ENCODE assay signal across 8 cellular contexts in the genomic region with DNA sequence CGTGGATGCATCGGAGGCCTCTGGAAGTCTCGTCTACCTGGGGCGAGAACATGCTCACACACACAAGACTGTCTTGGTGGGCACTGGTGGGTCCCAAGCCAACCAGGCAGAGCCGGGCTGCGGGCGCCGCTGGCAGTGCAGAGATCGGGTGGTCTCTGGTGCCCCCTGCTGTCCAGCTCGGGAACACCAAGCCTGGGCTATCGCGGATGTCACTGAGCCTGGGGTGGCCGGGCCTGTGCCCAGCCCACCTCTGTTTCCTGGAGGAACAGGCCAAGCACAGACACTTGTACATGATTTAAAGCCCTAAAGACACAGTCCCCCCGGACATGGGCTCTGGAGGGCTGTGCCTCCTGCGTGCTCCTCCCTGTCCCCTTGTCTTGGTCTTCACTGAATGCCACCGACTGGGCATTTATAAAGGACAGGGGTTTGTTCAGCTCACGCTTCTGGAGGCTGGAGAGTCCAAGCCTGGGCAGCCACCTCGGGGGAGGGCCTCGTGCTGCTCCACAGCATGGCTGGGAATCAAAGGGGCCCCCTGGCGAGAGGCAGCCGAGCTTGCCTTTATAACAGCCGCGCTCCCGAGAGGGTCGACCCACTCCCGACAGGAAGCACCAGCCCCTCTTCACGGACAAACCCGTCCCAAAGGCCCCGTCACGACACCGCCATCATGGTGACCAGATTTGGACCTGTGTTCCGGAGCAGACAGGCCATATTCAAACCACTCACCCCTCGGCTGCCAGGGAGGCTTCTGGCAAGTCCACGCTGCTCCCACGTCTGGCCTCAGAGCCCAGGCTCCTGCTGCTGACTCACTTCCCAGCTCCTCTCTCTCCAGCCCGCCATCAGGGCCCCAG. TPM values are rescaled to one million over a fixed set of nuclear protein-coding genes. Genes with fewer than 3 reads are reported as not detected.
DNase-seq lines count a peak whose midpoint lies in the region; ATAC-seq and TF ChIP-seq lines count a peak whose summit lies in the region.

No MANE protein-coding gene starts in this region.

- no peaks in the 10 kb centered on the region for H3K36me3 Mint-ChIP-seq in natural killer cell treated with Interleukin-12 subunit alpha and Interleukin-12 subunit beta and Interleukin-15 and Interleukin-18, amount 100 ng/mL, for 72 hours

- H3K9me3 ChIP-seq in esophagus squamous epithelium, result no peaks in the 10 kb centered on the region

- DNase-seq in GM03348 (ENCODE audit: low spot score) (peak; percentile 93), OCI-M2 (lab: John Stamatoyannopoulos, UW; ENCODE audit: unreplicated experiment) (peak; percentile 4), esophagus squamous epithelium (lab: John Stamatoyannopoulos, UW) (no peak), mesenteric fat pad (ENCODE audit: low spot score) (no peak)
- peak; percentile 89 for DNase-seq in activated T-cell treated with anti-CD3 and anti-CD28 coated beads, Interleukin-2, amount 50 U/mL, for 1 hour
- DNase-seq in natural killer cell treated with Interleukin-12 subunit alpha and Interleukin-12 subunit beta and Interleukin-15 and Interleukin-18, amount 100 ng/mL, for 72 hours (ENCODE audit: low spot score), result peak; percentile 72
- DNase-seq in stimulated activated naive CD4-positive, alpha-beta T cell (lab: John Stamatoyannopoulos, UW), result peak; percentile 43 to 86 (median 74)

- no peak overlapping the region for H3K4me3 ChIP-seq in esophagus squamous epithelium

- intact Hi-C loops in esophagus squamous epithelium (cut with DNase I), result loop anchor here (5.0 kb wide), 1 partner anchor 82 kb away; no protein-coding TSS in a partner anchor

- ATAC-seq in HG03135 (IDR thresholded peaks at IDR 0.05; ENCODE audit: unreplicated experiment), result peak; percentile 61
- ATAC-seq in natural killer cell treated with Interleukin-12 subunit alpha and Interleukin-12 subunit beta and Interleukin-15 and Interleukin-18, amount 100 ng/mL, for 72 hours, result peak; percentile 85 to 86

- H3K9me3 Mint-ChIP-seq in natural killer cell treated with Interleukin-12 subunit alpha and Interleukin-12 subunit beta and Interleukin-15 and Interleukin-18, amount 100 ng/mL, for 72 hours, result no peaks in the 10 kb centered on the region

- H3K4me3 Mint-ChIP-seq in natural killer cell treated with Interleukin-12 subunit alpha and Interleukin-12 subunit beta and Interleukin-15 and Interleukin-18, amount 100 ng/mL, for 72 hours, result no peak overlapping the region

- peak; percentile 73 to 93 (median 92) for TF ChIP-seq CTCF in esophagus squamous epithelium (IDR thresholded peaks at IDR 0.05)

- H3K4me1 ChIP-seq in esophagus squamous epithelium, result peaks cover 0 to 6% (median 0%) of the 10 kb centered on the region in 3 donors

- H3K36me3 ChIP-seq in esophagus squamous epithelium, result no peaks in the 10 kb centered on the region

- TF ChIP-seq POLR2A in esophagus squamous epithelium (IDR thresholded peaks at IDR 0.05), result no peak

- 42 to 65% methylated on average over 5 to 10 of the region's 36 CpGs for WGBS in esophagus squamous epithelium, 2 donors

- no peaks in the 10 kb centered on the region for H3K27me3 Mint-ChIP-seq in natural killer cell treated with Interleukin-12 subunit alpha and Interleukin-12 subunit beta and Interleukin-15 and Interleukin-18, amount 100 ng/mL, for 72 hours

- H3K27ac ChIP-seq in esophagus squamous epithelium, result no peak overlapping the region

- H3K4me1 Mint-ChIP-seq in natural killer cell treated with Interleukin-12 subunit alpha and Interleukin-12 subunit beta and Interleukin-15 and Interleukin-18, amount 100 ng/mL, for 72 hours (ENCODE audit: low read depth in 2 of 2), result peaks cover 0 to 4% of the 10 kb centered on the region in 2 donors

- H3K27ac Mint-ChIP-seq in natural killer cell treated with Interleukin-12 subunit alpha and Interleukin-12 subunit beta and Interleukin-15 and Interleukin-18, amount 100 ng/mL, for 72 hours, result no peak overlapping the region

- peaks cover 0 to 53% (median 0%) of the 10 kb centered on the region in 4 donors for H3K27me3 ChIP-seq in esophagus squamous epithelium

RNA-seq across cellular contexts. Expression of gene OTOS, which starts 3.6 kb away (rescaled TPM):
- not detected for total RNA-seq in esophagus squamous epithelium
- total RNA-seq in natural killer cell treated with Interleukin-12 subunit alpha and Interleukin-12 subunit beta and Interleukin-15 and Interleukin-18, amount 100 ng/mL, for 72 hours, result not detected
- total RNA-seq in mesenteric fat pad, result not detected

RNA-seq across cellular contexts. Expression of gene COPS9, which starts 7.9 kb away (rescaled TPM):
- total RNA-seq in esophagus squamous epithelium, result 100 to 1,000 TPM; 103 to 225 (median 195) TPM
- total RNA-seq in natural killer cell treated with Interleukin-12 subunit alpha and Interleukin-12 subunit beta and Interleukin-15 and Interleukin-18, amount 100 ng/mL, for 72 hours, result 100 to 1,000 TPM; 117 to 131 TPM
- 118 TPM for total RNA-seq in mesenteric fat pad

Comparison
In these comparisons a context has a peak if more than half of its experiments do, and no peak if none do; other contexts are left out.
1. DNase-seq: peak in GM03348 (single experiment), OCI-M2 (single experiment), activated T-cell treated with anti-CD3 and anti-CD28 coated beads, Interleukin-2, amount 50 U/mL, for 1 hour (single experiment), natural killer cell treated with Interleukin-12 subunit alpha and Interleukin-12 subunit beta and Interleukin-15 and Interleukin-18, amount 100 ng/mL, for 72 hours (single experiment) and stimulated activated naive CD4-positive, alpha-beta T cell (6 of 6); none in esophagus squamous epithelium (single experiment) and mesenteric fat pad (single experiment).